In the genomic region with DNA sequence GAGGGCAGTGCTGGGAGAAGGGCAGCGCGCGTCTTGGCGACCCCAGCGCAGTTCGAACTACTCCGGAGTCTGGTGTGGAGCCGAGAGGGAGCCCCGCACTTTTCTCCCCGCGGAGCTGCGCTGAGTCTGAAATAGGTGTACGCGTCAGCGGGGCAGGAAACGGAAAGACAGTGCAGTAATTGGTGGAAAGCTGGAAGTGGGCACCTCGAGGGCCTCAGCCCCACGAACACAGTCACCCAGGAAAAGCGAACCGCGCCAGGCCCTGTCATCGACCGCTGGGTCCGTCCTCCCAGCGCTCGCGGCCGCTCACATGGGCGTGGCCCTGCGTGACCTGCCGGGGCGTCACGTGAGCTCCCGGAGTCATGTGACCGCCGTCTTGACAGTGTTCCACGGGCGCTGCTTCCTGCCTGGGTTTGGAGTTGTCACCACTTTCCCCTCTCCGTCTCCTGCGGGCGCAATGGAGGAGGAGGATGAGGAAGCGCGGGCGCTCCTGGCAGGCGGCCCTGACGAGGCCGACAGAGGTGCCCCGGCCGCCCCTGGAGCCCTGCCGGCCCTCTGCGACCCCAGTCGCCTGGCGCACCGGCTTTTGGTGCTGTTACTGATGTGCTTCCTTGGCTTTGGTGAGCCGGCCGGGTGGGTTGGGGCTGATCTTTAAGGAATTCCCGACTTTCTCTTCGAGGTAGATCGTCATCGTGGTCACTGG, we compare ENCODE assay signal across 1 cellular context.
TF ChIP-seq lines count a peak whose summit lies in the region.

A gene with protein sequence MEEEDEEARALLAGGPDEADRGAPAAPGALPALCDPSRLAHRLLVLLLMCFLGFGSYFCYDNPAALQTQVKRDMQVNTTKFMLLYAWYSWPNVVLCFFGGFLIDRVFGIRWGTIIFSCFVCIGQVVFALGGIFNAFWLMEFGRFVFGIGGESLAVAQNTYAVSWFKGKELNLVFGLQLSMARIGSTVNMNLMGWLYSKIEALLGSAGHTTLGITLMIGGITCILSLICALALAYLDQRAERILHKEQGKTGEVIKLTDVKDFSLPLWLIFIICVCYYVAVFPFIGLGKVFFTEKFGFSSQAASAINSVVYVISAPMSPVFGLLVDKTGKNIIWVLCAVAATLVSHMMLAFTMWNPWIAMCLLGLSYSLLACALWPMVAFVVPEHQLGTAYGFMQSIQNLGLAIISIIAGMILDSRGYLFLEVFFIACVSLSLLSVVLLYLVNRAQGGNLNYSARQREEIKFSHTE (plus strand): TSS at position 359 of the 703 bp plus-strand sequence. CDS start 99 bp downstream, at position 458.

TF ChIP-seq in GM12878, 131 proteins besides CTCF, POLR2A, EP300 and RAD21 (continued from another document and continues in another):
- TF ChIP-seq, protein P1, sequence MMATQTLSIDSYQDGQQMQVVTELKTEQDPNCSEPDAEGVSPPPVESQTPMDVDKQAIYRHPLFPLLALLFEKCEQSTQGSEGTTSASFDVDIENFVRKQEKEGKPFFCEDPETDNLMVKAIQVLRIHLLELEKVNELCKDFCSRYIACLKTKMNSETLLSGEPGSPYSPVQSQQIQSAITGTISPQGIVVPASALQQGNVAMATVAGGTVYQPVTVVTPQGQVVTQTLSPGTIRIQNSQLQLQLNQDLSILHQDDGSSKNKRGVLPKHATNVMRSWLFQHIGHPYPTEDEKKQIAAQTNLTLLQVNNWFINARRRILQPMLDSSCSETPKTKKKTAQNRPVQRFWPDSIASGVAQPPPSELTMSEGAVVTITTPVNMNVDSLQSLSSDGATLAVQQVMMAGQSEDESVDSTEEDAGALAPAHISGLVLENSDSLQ (IDR thresholded peaks at IDR 0.05), result 0 out of 2 replicates have a peak, but pooled peaks have one; percentile 22
- TF ChIP-seq ASH2L (IDR thresholded peaks at IDR 0.05; ENCODE audit: borderline replicate concordance, low read depth) (no peak), IKZF1 (conservative IDR thresholded peaks at IDR 0.05) (peak; percentile 77), SRF (IDR thresholded peaks at IDR 0.05; ENCODE audit: low read depth in 2 of 2, low read length in 2 of 2) (0 out of 4 replicates have a peak, but pooled peaks of 1 of the 2 experiments have one; percentile 58), ZNF217 (IDR thresholded peaks at IDR 0.05) (no peak), POLR2AphosphoS2 (IDR thresholded peaks at IDR 0.05; ENCODE audit: low read depth, low read length) (no peak), MEF2B (IDR thresholded peaks at IDR 0.05; ENCODE audit: partially characterized antibody, poor library complexity, severe bottlenecking) (no peak), NR2C2 (IDR thresholded peaks at IDR 0.05; ENCODE audit: borderline replicate concordance, control insufficient read depth, insufficient read length, low read depth) (no peak), BHLHE40 (IDR thresholded peaks at IDR 0.05; ENCODE audit: borderline replicate concordance in 1 of 2, low read depth in 2 of 2, low read length in 1 of 2) (peak; percentile 94 to 98), CREB1 (IDR thresholded peaks at IDR 0.05; ENCODE audit: low read depth) (peak; percentile 39; the same call in 1 of the 2 replicates), ZZZ3 (IDR thresholded peaks at IDR 0.05; ENCODE audit: control insufficient read depth, insufficient read length, low read depth) (no peak), BRCA1 (IDR thresholded peaks at IDR 0.05; ENCODE audit: low read depth, low read length) (no peak), JUND (IDR thresholded peaks at IDR 0.05; ENCODE audit: low read depth, low read length) (no peak), HDAC6 (IDR thresholded peaks at IDR 0.05; ENCODE audit: unreplicated experiment) (peak; percentile 36), SMC3 (IDR thresholded peaks at IDR 0.05; ENCODE audit: borderline replicate concordance, low read length) (no peak), MTA2 (IDR thresholded peaks at IDR 0.05; ENCODE audit: low read depth) (0 out of 2 replicates have a peak, but pooled peaks have one; percentile 14)
- TF ChIP-seq, protein P2, sequence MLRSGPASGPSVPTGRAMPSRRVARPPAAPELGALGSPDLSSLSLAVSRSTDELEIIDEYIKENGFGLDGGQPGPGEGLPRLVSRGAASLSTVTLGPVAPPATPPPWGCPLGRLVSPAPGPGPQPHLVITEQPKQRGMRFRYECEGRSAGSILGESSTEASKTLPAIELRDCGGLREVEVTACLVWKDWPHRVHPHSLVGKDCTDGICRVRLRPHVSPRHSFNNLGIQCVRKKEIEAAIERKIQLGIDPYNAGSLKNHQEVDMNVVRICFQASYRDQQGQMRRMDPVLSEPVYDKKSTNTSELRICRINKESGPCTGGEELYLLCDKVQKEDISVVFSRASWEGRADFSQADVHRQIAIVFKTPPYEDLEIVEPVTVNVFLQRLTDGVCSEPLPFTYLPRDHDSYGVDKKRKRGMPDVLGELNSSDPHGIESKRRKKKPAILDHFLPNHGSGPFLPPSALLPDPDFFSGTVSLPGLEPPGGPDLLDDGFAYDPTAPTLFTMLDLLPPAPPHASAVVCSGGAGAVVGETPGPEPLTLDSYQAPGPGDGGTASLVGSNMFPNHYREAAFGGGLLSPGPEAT (IDR thresholded peaks at IDR 0.05; ENCODE audit: low read depth), result peak; percentile 76
- TF ChIP-seq, protein P3, sequence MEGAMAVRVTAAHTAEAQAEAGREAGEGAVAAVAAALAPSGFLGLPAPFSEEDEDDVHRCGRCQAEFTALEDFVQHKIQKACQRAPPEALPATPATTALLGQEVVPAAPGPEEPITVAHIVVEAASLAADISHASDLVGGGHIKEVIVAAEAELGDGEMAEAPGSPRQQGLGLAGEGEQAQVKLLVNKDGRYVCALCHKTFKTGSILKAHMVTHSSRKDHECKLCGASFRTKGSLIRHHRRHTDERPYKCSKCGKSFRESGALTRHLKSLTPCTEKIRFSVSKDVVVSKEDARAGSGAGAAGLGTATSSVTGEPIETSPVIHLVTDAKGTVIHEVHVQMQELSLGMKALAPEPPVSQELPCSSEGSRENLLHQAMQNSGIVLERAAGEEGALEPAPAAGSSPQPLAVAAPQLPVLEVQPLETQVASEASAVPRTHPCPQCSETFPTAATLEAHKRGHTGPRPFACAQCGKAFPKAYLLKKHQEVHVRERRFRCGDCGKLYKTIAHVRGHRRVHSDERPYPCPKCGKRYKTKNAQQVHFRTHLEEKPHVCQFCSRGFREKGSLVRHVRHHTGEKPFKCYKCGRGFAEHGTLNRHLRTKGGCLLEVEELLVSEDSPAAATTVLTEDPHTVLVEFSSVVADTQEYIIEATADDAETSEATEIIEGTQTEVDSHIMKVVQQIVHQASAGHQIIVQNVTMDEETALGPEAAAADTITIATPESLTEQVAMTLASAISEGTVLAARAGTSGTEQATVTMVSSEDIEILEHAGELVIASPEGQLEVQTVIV (IDR thresholded peaks at IDR 0.05; ENCODE audit: borderline replicate concordance, partially characterized antibody), result peak; percentile 31
- TF ChIP-seq, protein P4, sequence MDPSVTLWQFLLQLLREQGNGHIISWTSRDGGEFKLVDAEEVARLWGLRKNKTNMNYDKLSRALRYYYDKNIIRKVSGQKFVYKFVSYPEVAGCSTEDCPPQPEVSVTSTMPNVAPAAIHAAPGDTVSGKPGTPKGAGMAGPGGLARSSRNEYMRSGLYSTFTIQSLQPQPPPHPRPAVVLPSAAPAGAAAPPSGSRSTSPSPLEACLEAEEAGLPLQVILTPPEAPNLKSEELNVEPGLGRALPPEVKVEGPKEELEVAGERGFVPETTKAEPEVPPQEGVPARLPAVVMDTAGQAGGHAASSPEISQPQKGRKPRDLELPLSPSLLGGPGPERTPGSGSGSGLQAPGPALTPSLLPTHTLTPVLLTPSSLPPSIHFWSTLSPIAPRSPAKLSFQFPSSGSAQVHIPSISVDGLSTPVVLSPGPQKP (IDR thresholded peaks at IDR 0.05; ENCODE audit: low read depth, low read length), result peak; percentile 39; the same call in 1 of the 2 replicates
- TF ChIP-seq, protein P5, sequence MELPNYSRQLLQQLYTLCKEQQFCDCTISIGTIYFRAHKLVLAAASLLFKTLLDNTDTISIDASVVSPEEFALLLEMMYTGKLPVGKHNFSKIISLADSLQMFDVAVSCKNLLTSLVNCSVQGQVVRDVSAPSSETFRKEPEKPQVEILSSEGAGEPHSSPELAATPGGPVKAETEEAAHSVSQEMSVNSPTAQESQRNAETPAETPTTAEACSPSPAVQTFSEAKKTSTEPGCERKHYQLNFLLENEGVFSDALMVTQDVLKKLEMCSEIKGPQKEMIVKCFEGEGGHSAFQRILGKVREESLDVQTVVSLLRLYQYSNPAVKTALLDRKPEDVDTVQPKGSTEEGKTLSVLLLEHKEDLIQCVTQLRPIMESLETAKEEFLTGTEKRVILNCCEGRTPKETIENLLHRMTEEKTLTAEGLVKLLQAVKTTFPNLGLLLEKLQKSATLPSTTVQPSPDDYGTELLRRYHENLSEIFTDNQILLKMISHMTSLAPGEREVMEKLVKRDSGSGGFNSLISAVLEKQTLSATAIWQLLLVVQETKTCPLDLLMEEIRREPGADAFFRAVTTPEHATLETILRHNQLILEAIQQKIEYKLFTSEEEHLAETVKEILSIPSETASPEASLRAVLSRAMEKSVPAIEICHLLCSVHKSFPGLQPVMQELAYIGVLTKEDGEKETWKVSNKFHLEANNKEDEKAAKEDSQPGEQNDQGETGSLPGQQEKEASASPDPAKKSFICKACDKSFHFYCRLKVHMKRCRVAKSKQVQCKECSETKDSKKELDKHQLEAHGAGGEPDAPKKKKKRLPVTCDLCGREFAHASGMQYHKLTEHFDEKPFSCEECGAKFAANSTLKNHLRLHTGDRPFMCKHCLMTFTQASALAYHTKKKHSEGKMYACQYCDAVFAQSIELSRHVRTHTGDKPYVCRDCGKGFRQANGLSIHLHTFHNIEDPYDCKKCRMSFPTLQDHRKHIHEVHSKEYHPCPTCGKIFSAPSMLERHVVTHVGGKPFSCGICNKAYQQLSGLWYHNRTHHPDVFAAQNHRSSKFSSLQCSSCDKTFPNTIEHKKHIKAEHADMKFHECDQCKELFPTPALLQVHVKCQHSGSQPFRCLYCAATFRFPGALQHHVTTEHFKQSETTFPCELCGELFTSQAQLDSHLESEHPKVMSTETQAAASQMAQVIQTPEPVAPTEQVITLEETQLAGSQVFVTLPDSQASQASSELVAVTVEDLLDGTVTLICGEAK (IDR thresholded peaks at IDR 0.05; ENCODE audit: borderline replicate concordance), result no peak; the same call in 1 of the 2 replicates
- TF ChIP-seq, protein P6, sequence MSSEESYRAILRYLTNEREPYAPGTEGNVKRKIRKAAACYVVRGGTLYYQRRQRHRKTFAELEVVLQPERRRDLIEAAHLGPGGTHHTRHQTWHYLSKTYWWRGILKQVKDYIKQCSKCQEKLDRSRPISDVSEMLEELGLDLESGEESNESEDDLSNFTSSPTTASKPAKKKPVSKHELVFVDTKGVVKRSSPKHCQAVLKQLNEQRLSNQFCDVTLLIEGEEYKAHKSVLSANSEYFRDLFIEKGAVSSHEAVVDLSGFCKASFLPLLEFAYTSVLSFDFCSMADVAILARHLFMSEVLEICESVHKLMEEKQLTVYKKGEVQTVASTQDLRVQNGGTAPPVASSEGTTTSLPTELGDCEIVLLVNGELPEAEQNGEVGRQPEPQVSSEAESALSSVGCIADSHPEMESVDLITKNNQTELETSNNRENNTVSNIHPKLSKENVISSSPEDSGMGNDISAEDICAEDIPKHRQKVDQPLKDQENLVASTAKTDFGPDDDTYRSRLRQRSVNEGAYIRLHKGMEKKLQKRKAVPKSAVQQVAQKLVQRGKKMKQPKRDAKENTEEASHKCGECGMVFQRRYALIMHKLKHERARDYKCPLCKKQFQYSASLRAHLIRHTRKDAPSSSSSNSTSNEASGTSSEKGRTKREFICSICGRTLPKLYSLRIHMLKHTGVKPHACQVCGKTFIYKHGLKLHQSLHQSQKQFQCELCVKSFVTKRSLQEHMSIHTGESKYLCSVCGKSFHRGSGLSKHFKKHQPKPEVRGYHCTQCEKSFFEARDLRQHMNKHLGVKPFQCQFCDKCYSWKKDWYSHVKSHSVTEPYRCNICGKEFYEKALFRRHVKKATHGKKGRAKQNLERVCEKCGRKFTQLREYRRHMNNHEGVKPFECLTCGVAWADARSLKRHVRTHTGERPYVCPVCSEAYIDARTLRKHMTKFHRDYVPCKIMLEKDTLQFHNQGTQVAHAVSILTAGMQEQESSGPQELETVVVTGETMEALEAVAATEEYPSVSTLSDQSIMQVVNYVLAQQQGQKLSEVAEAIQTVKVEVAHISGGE (CRISPR knock-in tag; IDR thresholded peaks at IDR 0.05), result peak; percentile 55
- TF ChIP-seq, protein P7, sequence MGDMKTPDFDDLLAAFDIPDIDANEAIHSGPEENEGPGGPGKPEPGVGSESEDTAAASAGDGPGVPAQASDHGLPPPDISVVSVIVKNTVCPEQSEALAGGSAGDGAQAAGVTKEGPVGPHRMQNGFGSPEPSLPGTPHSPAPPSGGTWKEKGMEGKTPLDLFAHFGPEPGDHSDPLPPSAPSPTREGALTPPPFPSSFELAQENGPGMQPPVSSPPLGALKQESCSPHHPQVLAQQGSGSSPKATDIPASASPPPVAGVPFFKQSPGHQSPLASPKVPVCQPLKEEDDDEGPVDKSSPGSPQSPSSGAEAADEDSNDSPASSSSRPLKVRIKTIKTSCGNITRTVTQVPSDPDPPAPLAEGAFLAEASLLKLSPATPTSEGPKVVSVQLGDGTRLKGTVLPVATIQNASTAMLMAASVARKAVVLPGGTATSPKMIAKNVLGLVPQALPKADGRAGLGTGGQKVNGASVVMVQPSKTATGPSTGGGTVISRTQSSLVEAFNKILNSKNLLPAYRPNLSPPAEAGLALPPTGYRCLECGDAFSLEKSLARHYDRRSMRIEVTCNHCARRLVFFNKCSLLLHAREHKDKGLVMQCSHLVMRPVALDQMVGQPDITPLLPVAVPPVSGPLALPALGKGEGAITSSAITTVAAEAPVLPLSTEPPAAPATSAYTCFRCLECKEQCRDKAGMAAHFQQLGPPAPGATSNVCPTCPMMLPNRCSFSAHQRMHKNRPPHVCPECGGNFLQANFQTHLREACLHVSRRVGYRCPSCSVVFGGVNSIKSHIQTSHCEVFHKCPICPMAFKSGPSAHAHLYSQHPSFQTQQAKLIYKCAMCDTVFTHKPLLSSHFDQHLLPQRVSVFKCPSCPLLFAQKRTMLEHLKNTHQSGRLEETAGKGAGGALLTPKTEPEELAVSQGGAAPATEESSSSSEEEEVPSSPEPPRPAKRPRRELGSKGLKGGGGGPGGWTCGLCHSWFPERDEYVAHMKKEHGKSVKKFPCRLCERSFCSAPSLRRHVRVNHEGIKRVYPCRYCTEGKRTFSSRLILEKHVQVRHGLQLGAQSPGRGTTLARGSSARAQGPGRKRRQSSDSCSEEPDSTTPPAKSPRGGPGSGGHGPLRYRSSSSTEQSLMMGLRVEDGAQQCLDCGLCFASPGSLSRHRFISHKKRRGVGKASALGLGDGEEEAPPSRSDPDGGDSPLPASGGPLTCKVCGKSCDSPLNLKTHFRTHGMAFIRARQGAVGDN (IDR thresholded peaks at IDR 0.05), result peak; percentile 83
